In genomic region chr12:104372048-104372720, GRCh38 we compare ENCODE assay signal across 10 cellular contexts.
DNase-seq lines count a peak whose midpoint lies in the region; ATAC-seq and TF ChIP-seq lines count a peak whose summit lies in the region.
"Had no signal": no experiment of that assay in that cellular context is flagged by ENCODE, and none has a peak within 500 bp of the region (broad histone marks: within the 10 kb centered on the region; RNA-seq: fewer than 3 reads in every experiment).

No MANE protein-coding gene starts in this region.

- H3K4me1 Mint-ChIP-seq in T-helper 2 cell treated with Interferon-gamma antibody and Interleukin-4, amounts not matched to agents 5 μg/mL and 100 μg/mL, for 36 hours (ENCODE audit: low read depth), result peaks cover 12% of the 10 kb centered on the region
- peaks cover 7% of the 10 kb centered on the region for H3K4me1 Mint-ChIP-seq in central memory CD8-positive, alpha-beta T cell

- peaks cover 2% of the 10 kb centered on the region for H3K27me3 Mint-ChIP-seq in T-helper 2 cell treated with Interferon-gamma antibody and Interleukin-4, amounts not matched to agents 5 μg/mL and 100 μg/mL, for 36 hours (ENCODE audit: low read depth)
- peaks cover 9% of the 10 kb centered on the region for H3K27me3 Mint-ChIP-seq in central memory CD8-positive, alpha-beta T cell

- H3K4me3 Mint-ChIP-seq in T-helper 2 cell treated with Interferon-gamma antibody and Interleukin-4, amounts not matched to agents 5 μg/mL and 100 μg/mL, for 36 hours, result peak overlapping the region; percentile 54
- H3K4me3 Mint-ChIP-seq in central memory CD8-positive, alpha-beta T cell, result no peak overlapping the region

- intact Hi-C loops in upper lobe of right lung (cut with DNase I), result no loop called here
- intact Hi-C loops in left lung (cut with DNase I), result loop anchor here in 1 of 2 donors (10.0 kb wide), 1 partner anchor 673 kb away; no protein-coding TSS in a partner anchor

- H3K36me3 ChIP-seq in upper lobe of right lung (no peaks in the 10 kb centered on the region), left lung (no peaks in the 10 kb centered on the region)

- H3K9me3 Mint-ChIP-seq in T-helper 2 cell treated with Interferon-gamma antibody and Interleukin-4, amounts not matched to agents 5 μg/mL and 100 μg/mL, for 36 hours, result peaks cover 9% of the 10 kb centered on the region
- no peaks in the 10 kb centered on the region for H3K9me3 Mint-ChIP-seq in central memory CD8-positive, alpha-beta T cell

- no peaks in the 10 kb centered on the region for H3K36me3 Mint-ChIP-seq in T-helper 2 cell treated with Interferon-gamma antibody and Interleukin-4, amounts not matched to agents 5 μg/mL and 100 μg/mL, for 36 hours (ENCODE audit: low read depth)
- no peaks in the 10 kb centered on the region for H3K36me3 Mint-ChIP-seq in central memory CD8-positive, alpha-beta T cell (ENCODE audit: insufficient read depth)

- H3K4me1 ChIP-seq in upper lobe of right lung, result peaks cover 4% of the 10 kb centered on the region
- H3K4me1 ChIP-seq in left lung, result no peaks in the 10 kb centered on the region

- H3K27ac Mint-ChIP-seq in T-helper 2 cell treated with Interferon-gamma antibody and Interleukin-4, amounts not matched to agents 5 μg/mL and 100 μg/mL, for 36 hours, result peak overlapping the region; percentile 35
- no peak overlapping the region for H3K27ac Mint-ChIP-seq in central memory CD8-positive, alpha-beta T cell (ENCODE audit: low read depth)

- no peak for TF ChIP-seq CTCF in upper lobe of right lung (IDR thresholded peaks at IDR 0.05)
- no peak for TF ChIP-seq CTCF in left lung (IDR thresholded peaks at IDR 0.05)

- H3K9me3 ChIP-seq in upper lobe of right lung (peaks cover 6% of the 10 kb centered on the region), left lung (peaks cover 0 to 10% of the 10 kb centered on the region in 2 donors)

- DNase-seq in stimulated activated CD4-positive, alpha-beta T cell treated with anti-CD3 and anti-CD28 coated beads, Interleukin-15, amount 100 ng/mL, for 24 hours, result peak; percentile 46
- no peak for DNase-seq in stimulated activated CD4-positive, alpha-beta T cell treated with anti-CD3 and anti-CD28 coated beads, Interleukin-12 subunit alpha, Interleukin-12 subunit beta, amount 100 ng/mL, for 4 hours
- peak; percentile 42 for DNase-seq in T-helper 2 cell treated with Interferon-gamma antibody and Interleukin-4, amounts not matched to agents 5 μg/mL and 100 μg/mL, for 36 hours (ENCODE audit: low spot score)
- DNase-seq in central memory CD8-positive, alpha-beta T cell (ENCODE audit: low spot score in 2 of 2), result peak in 1 of 2 donors; percentile 23
- DNase-seq in upper lobe of right lung, result no peak
- DNase-seq in left lung, result no peak
- DNase-seq in retina, result no peak
- no peak for DNase-seq in occipital lobe (lab: John Stamatoyannopoulos, UW)
- DNase-seq: NCI-H1694 had no signal

- H3K4me3 ChIP-seq in upper lobe of right lung (no peak overlapping the region), left lung (no peak overlapping the region)
- H3K4me3 ChIP-seq: SK-N-MC had no signal

- peak; percentile 88 for ATAC-seq in central memory CD8-positive, alpha-beta T cell (replicated peaks; ENCODE audit: extremely low read depth, poor library complexity, severe bottlenecking)
- ATAC-seq in upper lobe of right lung (peak; percentile 26), left lung (no peak)

- H3K27me3 ChIP-seq in upper lobe of right lung (no peaks in the 10 kb centered on the region), left lung (no peaks in the 10 kb centered on the region)

- H3K27ac ChIP-seq in upper lobe of right lung (no peak overlapping the region), left lung (no peak overlapping the region)
- H3K27ac ChIP-seq: SK-N-MC had no signal

Comparison
In these comparisons a context has a peak if more than half of its experiments do, and no peak if none do; other contexts are left out.
1. DNase-seq: peak in stimulated activated CD4-positive, alpha-beta T cell treated with anti-CD3 and anti-CD28 coated beads, Interleukin-15, amount 100 ng/mL, for 24 hours (single experiment) and T-helper 2 cell treated with Interferon-gamma antibody and Interleukin-4, amounts not matched to agents 5 μg/mL and 100 μg/mL, for 36 hours (single experiment); none in stimulated activated CD4-positive, alpha-beta T cell treated with anti-CD3 and anti-CD28 coated beads, Interleukin-12 subunit alpha, Interleukin-12 subunit beta, amount 100 ng/mL, for 4 hours (single experiment), upper lobe of right lung (single experiment), left lung (0 of 2), retina (single experiment) and occipital lobe (single experiment).